10 cellular contexts compared by ENCODE assay signal in the genomic region with DNA sequence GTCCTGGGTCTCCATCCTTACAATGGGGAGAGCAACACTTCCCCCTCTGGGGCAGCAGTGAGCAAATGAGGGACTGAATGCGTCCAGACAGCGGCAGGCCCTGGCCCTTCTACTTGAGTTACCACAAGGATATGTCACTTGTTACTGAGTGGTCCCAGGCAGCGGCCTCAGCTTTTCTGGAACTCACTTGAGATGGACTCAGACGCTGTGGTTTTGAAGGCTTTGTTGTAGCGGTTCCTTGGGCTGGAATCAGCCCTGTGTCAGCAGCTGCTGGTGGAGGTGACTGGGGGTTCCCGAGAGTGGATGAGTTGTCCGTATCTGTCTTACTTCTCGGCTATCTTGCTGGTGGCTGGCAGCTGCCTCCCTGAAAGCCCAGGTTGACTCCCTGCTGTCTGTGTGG.
A peak's percentile ranks its signal among the peaks of the same experiment; 100 is the strongest.
DNase-seq lines count a peak whose midpoint lies in the region; ATAC-seq and TF ChIP-seq lines count a peak whose summit lies in the region.
"Had no signal": no experiment of that assay in that cellular context is flagged by ENCODE, and none has a peak within 500 bp of the region (broad histone marks: within the 10 kb centered on the region; RNA-seq: fewer than 3 reads in every experiment).

No MANE protein-coding gene starts in this region.

- H2AFZ ChIP-seq in PC-3 (ENCODE audit: low read length) = no peak overlapping the region

- CTCF ChIA-PET in activated CD4-positive, alpha-beta memory T cell treated with anti-CD3 and anti-CD28 coated beads for 36 hours (lab: Charles Lee) = interaction anchor here (1.1 to 1.7 kb wide), 7 partner anchors 11 to 140 kb away, joined by 3 to 5 read pairs (median 4); partner anchors contain the start of gene MICAL2
- CTCF ChIA-PET in PC-3 (lab: Charles Lee) = no interaction called here

- no peak overlapping the region for H3K4me3 ChIP-seq in left lung
- H3K4me3 ChIP-seq in uterus = no peak overlapping the region
- no peak overlapping the region for H3K4me3 ChIP-seq in PC-3 (ENCODE audit: low read length)
- H3K4me3 ChIP-seq: testis had no signal

- H3K27ac ChIP-seq in left lung = peak overlapping the region; percentile 41 to 67
- H3K27ac ChIP-seq in uterus = peak overlapping the region; percentile 10 to 68
- H3K27ac ChIP-seq in PC-3 (ENCODE audit: low read length) = no peak overlapping the region

- H3K9me3 ChIP-seq in left lung (no peaks in the 10 kb centered on the region), uterus (no peaks in the 10 kb centered on the region), PC-3 (ENCODE audit: low read length) (no peaks in the 10 kb centered on the region)
- H3K9me3 ChIP-seq: testis had no signal

- no peaks in the 10 kb centered on the region for H3K9me3 Mint-ChIP-seq in activated CD4-positive, alpha-beta memory T cell treated with anti-CD3 and anti-CD28 coated beads for 36 hours

- H3K9ac ChIP-seq in PC-3 (ENCODE audit: low read length) = no peak overlapping the region

- DNase-seq in stimulated activated CD4-positive, alpha-beta T cell treated with anti-CD3 and anti-CD28 coated beads, Interleukin-15, amount 100 ng/mL, for 24 hours = peak; percentile 68
- DNase-seq in stimulated activated CD4-positive, alpha-beta T cell treated with anti-CD3 and anti-CD28 coated beads, Interleukin-12 subunit alpha, Interleukin-12 subunit beta, amount 100 ng/mL, for 4 hours = no peak
- peak; percentile 83 for DNase-seq in activated CD4-positive, alpha-beta memory T cell treated with anti-CD3 and anti-CD28 coated beads for 36 hours
- DNase-seq in left lung (no peak), uterus (no peak), PC-3 (no peak), head of caudate nucleus (no peak)
- DNase-seq: KG1, testis had no signal

- TF ChIP-seq POLR2A in uterus (IDR thresholded peaks at IDR 0.05) = no peak

- intact Hi-C loops in activated CD4-positive, alpha-beta memory T cell treated with anti-CD3 and anti-CD28 coated beads for 36 hours (cut with micrococcal nuclease) = no loop called here
- intact Hi-C loops in left lung (cut with DNase I) (no loop called here), uterus (cut with DNase I; ENCODE audit: low total_unique reads) (no loop called here), PC-3 (cut with micrococcal nuclease) (no loop called here), head of caudate nucleus (cut with DNase I) (no loop called here)

- H3K27me3 Mint-ChIP-seq in activated CD4-positive, alpha-beta memory T cell treated with anti-CD3 and anti-CD28 coated beads for 36 hours = no peaks in the 10 kb centered on the region

- H3K36me3 ChIP-seq in left lung (no peaks in the 10 kb centered on the region), uterus (no peaks in the 10 kb centered on the region), PC-3 (ENCODE audit: low read depth, low read length) (peaks cover 33% of the 10 kb centered on the region; the same call in 1 of the 2 replicates)

- H3K4me2 ChIP-seq in PC-3 (ENCODE audit: low read length) = no peak overlapping the region

- H3F3A ChIP-seq in PC-3 (ENCODE audit: low read length, unreplicated experiment) = no peaks in the 10 kb centered on the region

- H4K20me1 ChIP-seq in PC-3 (ENCODE audit: low read length) = no peaks in the 10 kb centered on the region

- POLR2A ChIA-PET in activated CD4-positive, alpha-beta memory T cell treated with anti-CD3 and anti-CD28 coated beads for 36 hours (lab: Charles Lee) = interaction anchor here (0.6 to 7.4 kb wide), 9 partner anchors 8 to 78 kb away, joined by 3 to 33 read pairs (median 6); partner anchors contain the start of gene MICAL2
- POLR2A ChIA-PET in PC-3 (lab: Charles Lee; ENCODE audit: unreplicated experiment) = no interaction called here

- TF ChIP-seq CTCF in left lung (IDR thresholded peaks at IDR 0.05) (no peak), uterus (IDR thresholded peaks at IDR 0.05) (no peak), PC-3 (conservative IDR thresholded peaks at IDR 0.05; ENCODE audit: low read depth, low read length) (no peak)

- peaks cover 9% of the 10 kb centered on the region for H3K36me3 Mint-ChIP-seq in activated CD4-positive, alpha-beta memory T cell treated with anti-CD3 and anti-CD28 coated beads for 36 hours

- peaks cover 22% of the 10 kb centered on the region for H3K79me2 ChIP-seq in PC-3 (ENCODE audit: low read length)

- no peaks in the 10 kb centered on the region for H3K9me2 ChIP-seq in PC-3 (replicated peaks; ENCODE audit: low read length)

- H3K4me1 Mint-ChIP-seq in activated CD4-positive, alpha-beta memory T cell treated with anti-CD3 and anti-CD28 coated beads for 36 hours (ENCODE audit: low read depth) = peaks cover 38% of the 10 kb centered on the region

- H3K27me3 ChIP-seq in left lung (no peaks in the 10 kb centered on the region), uterus (no peaks in the 10 kb centered on the region), PC-3 (ENCODE audit: low read length) (no peaks in the 10 kb centered on the region)
- H3K27me3 ChIP-seq: testis had no signal

- H3K27ac Mint-ChIP-seq in activated CD4-positive, alpha-beta memory T cell treated with anti-CD3 and anti-CD28 coated beads for 36 hours = peak overlapping the region; percentile 19

- ATAC-seq in left lung = no peak
- no peak for ATAC-seq in GM21360 (IDR thresholded peaks at IDR 0.05; ENCODE audit: unreplicated experiment)
- ATAC-seq in PC-3 = no peak

- no TSS peak for BruUV-seq in PC-3 (replicated peaks; lab: Mats Ljungman, UMichigan)

- H3K4me3 Mint-ChIP-seq in activated CD4-positive, alpha-beta memory T cell treated with anti-CD3 and anti-CD28 coated beads for 36 hours = no peak overlapping the region

- peaks cover 16 to 33% of the 10 kb centered on the region in 2 donors for H3K4me1 ChIP-seq in left lung
- peaks cover 12% of the 10 kb centered on the region in 2 donors for H3K4me1 ChIP-seq in uterus
- peaks cover 25% of the 10 kb centered on the region for H3K4me1 ChIP-seq in PC-3 (ENCODE audit: insufficient read depth, low read length)

Comparison
In these comparisons a context has a peak if more than half of its experiments do, and no peak if none do; other contexts are left out.
1. DNase-seq: peak in stimulated activated CD4-positive, alpha-beta T cell treated with anti-CD3 and anti-CD28 coated beads, Interleukin-15, amount 100 ng/mL, for 24 hours (single experiment) and activated CD4-positive, alpha-beta memory T cell treated with anti-CD3 and anti-CD28 coated beads for 36 hours (single experiment); none in stimulated activated CD4-positive, alpha-beta T cell treated with anti-CD3 and anti-CD28 coated beads, Interleukin-12 subunit alpha, Interleukin-12 subunit beta, amount 100 ng/mL, for 4 hours (single experiment), left lung (0 of 2), uterus (0 of 2), PC-3 (single experiment) and head of caudate nucleus (0 of 42).